ENCODE assay signal across 14 cellular contexts in genomic region chr2:14137643-14138042, GRCh38.
DNase-seq lines count a peak whose midpoint lies in the region; ATAC-seq and TF ChIP-seq lines count a peak whose summit lies in the region.
"Had no signal": no experiment of that assay in that cellular context is flagged by ENCODE, and none has a peak within 500 bp of the region (broad histone marks: within the 10 kb centered on the region; RNA-seq: fewer than 3 reads in every experiment).

No MANE protein-coding gene starts in this region.

- H3K9me3 ChIP-seq in colonic mucosa: no peaks in the 10 kb centered on the region
- H3K9me3 ChIP-seq in naive thymus-derived CD4-positive, alpha-beta T cell (ENCODE audit: control insufficient read depth in 2 of 3, low read length in 3 of 3): no peaks in the 10 kb centered on the region
- H3K9me3 ChIP-seq: lower lobe of right lung, psoas muscle had no signal

- H3K4me1 Mint-ChIP-seq in naive thymus-derived CD4-positive, alpha-beta T cell: no peaks in the 10 kb centered on the region
- H3K4me1 Mint-ChIP-seq: activated naive CD8-positive, alpha-beta T cell treated with anti-CD3 and anti-CD28 coated beads, Interleukin-2, amount 50 U/mL, for 24 hours had no signal

- H3K27ac ChIP-seq in C4-2B (no peak overlapping the region), colonic mucosa (no peak overlapping the region)
- no peak overlapping the region for H3K27ac ChIP-seq in naive thymus-derived CD4-positive, alpha-beta T cell (ENCODE audit: low read depth, low read length)
- H3K27ac ChIP-seq: KMS-11, lower lobe of right lung, psoas muscle had no signal

- in situ Hi-C loops in GM13976 (cut with MboI; ENCODE audit: low sequenced_read_pairs, unreplicated experiment): no loop called here

- H3K9ac ChIP-seq in colonic mucosa (ENCODE audit: low read depth in 2 of 2, low read length in 2 of 2): no peak overlapping the region
- H3K9ac ChIP-seq: KMS-11 had no signal

- no peak overlapping the region for H3K4me3 Mint-ChIP-seq in naive thymus-derived CD4-positive, alpha-beta T cell
- H3K4me3 Mint-ChIP-seq: activated naive CD8-positive, alpha-beta T cell treated with anti-CD3 and anti-CD28 coated beads, Interleukin-2, amount 50 U/mL, for 24 hours; effector memory CD8-positive, alpha-beta T cell had no signal

- H3K4me3 ChIP-seq in colonic mucosa: no peak overlapping the region
- H3K4me3 ChIP-seq in naive thymus-derived CD4-positive, alpha-beta T cell (ENCODE audit: low read length): no peak overlapping the region
- H3K4me3 ChIP-seq: lower lobe of right lung, psoas muscle had no signal

- peak; percentile 47 for TF ChIP-seq CTCF in C4-2B (conservative IDR thresholded peaks at IDR 0.05)
- peak; percentile 26 for TF ChIP-seq CTCF in GM13976 (IDR thresholded peaks at IDR 0.05; ENCODE audit: borderline replicate concordance, control extremely low read depth, extremely low read depth, insufficient read depth, missing control alignments)
- no peak for TF ChIP-seq CTCF in colonic mucosa (IDR thresholded peaks at IDR 0.05)

- H3K27me3 ChIP-seq in colonic mucosa: no peaks in the 10 kb centered on the region
- no peaks in the 10 kb centered on the region for H3K27me3 ChIP-seq in naive thymus-derived CD4-positive, alpha-beta T cell (ENCODE audit: control insufficient read depth in 2 of 2, insufficient read depth in 2 of 2, low read length in 2 of 2)

- no peaks in the 10 kb centered on the region for H3K27me3 Mint-ChIP-seq in naive thymus-derived CD4-positive, alpha-beta T cell
- H3K27me3 Mint-ChIP-seq: activated naive CD8-positive, alpha-beta T cell treated with anti-CD3 and anti-CD28 coated beads, Interleukin-2, amount 50 U/mL, for 24 hours; effector memory CD8-positive, alpha-beta T cell had no signal

- intact Hi-C loops in colonic mucosa (cut with DNase I): no loop called here
- intact Hi-C loops in naive thymus-derived CD4-positive, alpha-beta T cell (cut with micrococcal nuclease): no loop called here

- no peaks in the 10 kb centered on the region for H3K36me3 ChIP-seq in colonic mucosa
- no peaks in the 10 kb centered on the region for H3K36me3 ChIP-seq in naive thymus-derived CD4-positive, alpha-beta T cell (ENCODE audit: control insufficient read depth in 2 of 3, insufficient read depth in 3 of 3, low read length in 3 of 3)
- H3K36me3 ChIP-seq: lower lobe of right lung had no signal

- H3K9me3 Mint-ChIP-seq in naive thymus-derived CD4-positive, alpha-beta T cell: peaks cover 0 to 18% (median 6%) of the 10 kb centered on the region in 11 donors

- CTCF ChIA-PET in naive thymus-derived CD4-positive, alpha-beta T cell (lab: Charles Lee): no interaction called here

- H3K4me1 ChIP-seq in colonic mucosa: no peaks in the 10 kb centered on the region
- H3K4me1 ChIP-seq in naive thymus-derived CD4-positive, alpha-beta T cell (ENCODE audit: control insufficient read depth in 2 of 2, insufficient read depth in 2 of 2, low read length in 2 of 2): no peaks in the 10 kb centered on the region
- H3K4me1 ChIP-seq: lower lobe of right lung, psoas muscle had no signal

- H3K36me3 Mint-ChIP-seq in naive thymus-derived CD4-positive, alpha-beta T cell: peaks cover 0 to 3% (median 0%) of the 10 kb centered on the region in 5 donors

- DNase-seq in GM13976 (ENCODE audit: low spot score) (no peak), SK-N-DZ (ENCODE audit: low spot score) (peak; percentile 22), islet precursor cell (peak; percentile 67), colonic mucosa (no peak)
- DNase-seq in naive thymus-derived CD4-positive, alpha-beta T cell: no peak
- DNase-seq: activated naive CD8-positive, alpha-beta T cell treated with anti-CD3 and anti-CD28 coated beads, Interleukin-2, amount 50 U/mL, for 24 hours; effector memory CD8-positive, alpha-beta T cell; lower lobe of right lung; psoas muscle; stimulated activated CD4-positive, alpha-beta T cell treated with anti-CD3 and anti-CD28 coated beads, Interleukin-4, amount 100 ng/mL, for 4 hours had no signal

- ATAC-seq in GM19035 (IDR thresholded peaks at IDR 0.05; ENCODE audit: unreplicated experiment) (no peak), GM21528 (IDR thresholded peaks at IDR 0.05; ENCODE audit: low FRiP score, unreplicated experiment) (no peak)
- no peak for ATAC-seq in naive thymus-derived CD4-positive, alpha-beta T cell
- ATAC-seq: activated naive CD8-positive, alpha-beta T cell treated with anti-CD3 and anti-CD28 coated beads, Interleukin-2, amount 50 U/mL, for 24 hours; effector memory CD8-positive, alpha-beta T cell; lower lobe of right lung; psoas muscle had no signal

- POLR2A ChIA-PET in naive thymus-derived CD4-positive, alpha-beta T cell (lab: Charles Lee): no interaction called here

- H3K27ac Mint-ChIP-seq in naive thymus-derived CD4-positive, alpha-beta T cell: no peak overlapping the region
- H3K27ac Mint-ChIP-seq: activated naive CD8-positive, alpha-beta T cell treated with anti-CD3 and anti-CD28 coated beads, Interleukin-2, amount 50 U/mL, for 24 hours; effector memory CD8-positive, alpha-beta T cell had no signal

Comparison
In these comparisons a context has a peak if more than half of its experiments do, and no peak if none do; other contexts are left out.
1. DNase-seq: peak in SK-N-DZ (single experiment) and islet precursor cell (single experiment); none in GM13976 (single experiment), colonic mucosa (single experiment) and naive thymus-derived CD4-positive, alpha-beta T cell (0 of 9).